ENCODE assay signal across 2 cellular contexts in genomic region chr3:65734792-65735191, GRCh38.
TF ChIP-seq lines count a peak whose summit lies in the region.

No MANE protein-coding gene starts in this region.

TF ChIP-seq in HEK293, 187 proteins besides CTCF, POLR2A, EP300 and RAD21 (continued from another document):
- TF ChIP-seq ZNF280D (tag by site-specific recombination; IDR thresholded peaks at IDR 0.05): no peak
TF ChIP-seq in HEK293: peak in this region for 1.

TF ChIP-seq in K562, 482 proteins besides CTCF, POLR2A, EP300 and RAD21 (continued from another document):
- TF ChIP-seq CREB3L1 (IDR thresholded peaks at IDR 0.05; ENCODE audit: borderline replicate concordance, low read depth) (no peak), ZBTB7A (IDR thresholded peaks at IDR 0.05; ENCODE audit: borderline replicate concordance, control insufficient read depth, low read depth, low read length) (no peak), HNRNPK (IDR thresholded peaks at IDR 0.05; ENCODE audit: low read depth, low read length, poor library complexity, severe bottlenecking) (peak; percentile 79), MTA2 (IDR thresholded peaks at IDR 0.05; ENCODE audit: low read depth) (no peak), DNMT1 (IDR thresholded peaks at IDR 0.05) (no peak)
